25 cellular contexts compared by ENCODE assay signal in genomic region chr4:61995717-61996337, GRCh38.
"Had no signal": no experiment of that assay in that cellular context is flagged by ENCODE, and none has a peak within 500 bp of the region (broad histone marks: within the 10 kb centered on the region; RNA-seq: fewer than 3 reads in every experiment).

No MANE protein-coding gene starts in this region.

- H3K36me3 ChIP-seq: esophagus squamous epithelium, gastroesophageal sphincter, heart left ventricle, lower lobe of right lung, right lobe of liver, tibial artery had no signal

- H3K27ac ChIP-seq: coronary artery, esophagus squamous epithelium, gastroesophageal sphincter, heart left ventricle, lower lobe of right lung, right lobe of liver, skin epidermis, tibial artery had no signal

- H3K9me3 ChIP-seq: esophagus squamous epithelium, gastroesophageal sphincter, heart left ventricle, lower lobe of right lung, right lobe of liver, tibial artery had no signal

- ATAC-seq: activated naive CD4-positive, alpha-beta T cell treated with anti-CD3 and anti-CD28 coated beads, Interleukin-2, amount 50 U/mL, for 72 hours; activated T-helper 17 cell treated with anti-CD3 and anti-CD28 coated beads, Interleukin-2, amount 50 U/mL, for 72 hours; gastroesophageal sphincter; heart left ventricle; left colon; lower lobe of right lung; right lobe of liver; WTC11 had no signal

- H3K4me1 ChIP-seq: esophagus squamous epithelium, gastroesophageal sphincter, heart left ventricle, lower lobe of right lung, right lobe of liver had no signal

- H3K4me3 ChIP-seq: coronary artery, esophagus squamous epithelium, gastroesophageal sphincter, heart left ventricle, lower lobe of right lung, right lobe of liver, skin epidermis, tibial artery had no signal

- DNase-seq: activated CD8-positive, alpha-beta memory T cell treated with anti-CD3 and anti-CD28 coated beads for 24 hours; activated CD8-positive, alpha-beta memory T cell treated with anti-CD3 and anti-CD28 coated beads, Interleukin-2, amount 50 U/mL, for 4 hours; activated T-cell treated with anti-CD3 and anti-CD28 coated beads, Interleukin-2, amount 50 U/mL, for 24 hours; aorta; cerebellar nuclear complex; esophagus squamous epithelium; heart left ventricle; left colon; lower lobe of right lung; mesendoderm; naive B cell; occipital lobe; right lobe of liver; stimulated activated CD4-positive, alpha-beta T cell treated with anti-CD3 and anti-CD28 coated beads, Interleukin-1b, Interleukin-23, amount 100 ng/mL, for 48 hours; substantia nigra; T1000; tibial artery had no signal

- H3K27me3 ChIP-seq: esophagus squamous epithelium, gastroesophageal sphincter, heart left ventricle, right lobe of liver, tibial artery had no signal

- FAIRE-seq: bronchial epithelial cell, keratinocyte had no signal
